15 cellular contexts compared by ENCODE assay signal in genomic region chr1:8022395-8023286, GRCh38. TPM values are rescaled to one million over a fixed set of nuclear protein-coding genes. Genes with fewer than 3 reads are reported as not detected.
A peak's percentile ranks its signal among the peaks of the same experiment; 100 is the strongest.
DNase-seq lines count a peak whose midpoint lies in the region; ATAC-seq and TF ChIP-seq lines count a peak whose summit lies in the region.
"Had no signal": no experiment of that assay in that cellular context is flagged by ENCODE, and none has a peak within 500 bp of the region (broad histone marks: within the 10 kb centered on the region; RNA-seq: fewer than 3 reads in every experiment).

No MANE protein-coding gene starts in this region.

- TF ChIP-seq CTCF in RWPE2 (IDR thresholded peaks at IDR 0.05; ENCODE audit: poor library complexity, severe bottlenecking) (no peak), esophagus muscularis mucosa (IDR thresholded peaks at IDR 0.05) (no peak)

- no peak overlapping the region for H2BK5ac ChIP-seq in neuronal stem cell (ENCODE audit: low read length)

- WGBS in esophagus muscularis mucosa, result 80% methylated on average over 3 of the region's 3 CpGs
- no CpG with 5 or more reads among the region's 3 CpGs for WGBS in neuronal stem cell (ENCODE audit: extremely low coverage in 2 of 2, insufficient read length in 2 of 2, insufficient replicate concordance in 1 of 2), 2 donors

- peak overlapping the region; percentile 19 for H3K4me2 ChIP-seq in neuronal stem cell (ENCODE audit: insufficient read depth, low read length, poor library complexity, severe bottlenecking)

- H2AK5ac ChIP-seq in neuronal stem cell (ENCODE audit: low read depth, low read length), result no peak overlapping the region

- H2BK120ac ChIP-seq in neuronal stem cell (ENCODE audit: low read depth, low read length), result no peak overlapping the region

- peaks cover 87% of the 10 kb centered on the region for H3K79me2 ChIP-seq in ACC112 (ENCODE audit: control insufficient read depth, insufficient read depth, low read length, unreplicated experiment)

- no peak overlapping the region for H3K4ac ChIP-seq in neuronal stem cell (ENCODE audit: low read length)

- H3K36me3 ChIP-seq in ACC112 (ENCODE audit: insufficient read depth, low read length) (peaks cover 12% of the 10 kb centered on the region), RWPE2 (ENCODE audit: low read depth) (peaks cover 79% of the 10 kb centered on the region), esophagus muscularis mucosa (no peaks in the 10 kb centered on the region), neuronal stem cell (replicated peaks in 1 of 2; ENCODE audit: control insufficient read depth in 2 of 2, insufficient read depth in 2 of 2, low read length in 2 of 2) (no peaks in the 10 kb centered on the region)
- H3K36me3 ChIP-seq: HAP-1 had no signal

- peak overlapping the region; percentile 82 for H3K4me3 ChIP-seq in ACC112 (ENCODE audit: low read depth, low read length)
- H3K4me3 ChIP-seq in RWPE2 (ENCODE audit: severe bottlenecking), result peak overlapping the region; percentile 91
- H3K4me3 ChIP-seq in esophagus muscularis mucosa, result peak overlapping the region; percentile 89 to 97 (median 92)
- no peak overlapping the region for H3K4me3 ChIP-seq in neuronal stem cell (ENCODE audit: low read length in 2 of 2)
- H3K4me3 ChIP-seq: HAP-1 had no signal

- no peak for TF ChIP-seq POLR2A in esophagus muscularis mucosa (IDR thresholded peaks at IDR 0.05; ENCODE audit: low read depth)

- H3K9me3 ChIP-seq in RWPE2 (ENCODE audit: severe bottlenecking) (no peaks in the 10 kb centered on the region), esophagus muscularis mucosa (no peaks in the 10 kb centered on the region), neuronal stem cell (replicated peaks in 1 of 2; ENCODE audit: control insufficient read depth in 2 of 2, insufficient read depth in 1 of 2, low read depth in 1 of 2, low read length in 2 of 2) (no peaks in the 10 kb centered on the region)
- H3K9me3 ChIP-seq: HAP-1 had no signal

- no peak overlapping the region for H4K8ac ChIP-seq in neuronal stem cell (ENCODE audit: low read depth, low read length)

- H2BK12ac ChIP-seq in neuronal stem cell (ENCODE audit: low read length), result no peak overlapping the region

- no peak overlapping the region for H3K14ac ChIP-seq in neuronal stem cell (ENCODE audit: low read length)

- H3K18ac ChIP-seq in neuronal stem cell (ENCODE audit: low read length), result no peak overlapping the region

- no peaks in the 10 kb centered on the region for H3K27me3 ChIP-seq in ACC112 (ENCODE audit: insufficient read depth, low read length)
- H3K27me3 ChIP-seq in RWPE2 (ENCODE audit: insufficient read depth, poor library complexity, severe bottlenecking), result no peaks in the 10 kb centered on the region
- H3K27me3 ChIP-seq in esophagus muscularis mucosa, result no peaks in the 10 kb centered on the region
- H3K27me3 ChIP-seq in neuronal stem cell (ENCODE audit: control insufficient read depth in 3 of 3, insufficient read depth in 3 of 3, low read depth in 1 of 3, low read length in 3 of 3), result peaks cover 0 to 3% (median 0%) of the 10 kb centered on the region in 3 experiments

- H3K9ac ChIP-seq in neuronal stem cell (ENCODE audit: low read depth, low read length, poor library complexity), result no peak overlapping the region

- DNase-seq in RWPE2 (ENCODE audit: low spot score), result no peak
- DNase-seq in esophagus muscularis mucosa (ENCODE audit: extremely low spot score), result no peak
- no peak for DNase-seq in neuronal stem cell (ENCODE audit: low spot score)
- no peak for DNase-seq in kidney glomerular epithelial cell (lab: John Stamatoyannopoulos, UW)
- DNase-seq in DMS79 (lab: John Stamatoyannopoulos, UW), result no peak
- no peak for DNase-seq in HuH-7.5 (ENCODE audit: low spot score)
- DNase-seq: activated gamma-delta T cell treated with Interleukin-2 at 50 U/mL for 16 hours; effector CD8-positive, alpha-beta T cell; GF-D8; NCI-H1436; OCI-M1; stimulated activated CD8-positive, alpha-beta memory T cell treated with anti-CD3 and anti-CD28 coated beads, Interleukin-4, amount 100 ng/mL, for 48 hours had no signal

- peak overlapping the region; percentile 66 for H3K27ac ChIP-seq in ACC112 (ENCODE audit: low read depth, low read length)
- peak overlapping the region; percentile 99 for H3K27ac ChIP-seq in RWPE2 (ENCODE audit: poor library complexity, severe bottlenecking)
- peak overlapping the region; percentile 90 to 98 (median 95) for H3K27ac ChIP-seq in esophagus muscularis mucosa (replicated peaks in 1 of 4)
- no peak overlapping the region for H3K27ac ChIP-seq in neuronal stem cell (replicated peaks; ENCODE audit: low read length)

- H2BK15ac ChIP-seq in neuronal stem cell (ENCODE audit: low read length), result no peak overlapping the region

- H3K79me1 ChIP-seq in neuronal stem cell (ENCODE audit: low read depth, low read length), result no peaks in the 10 kb centered on the region

- peaks cover 67% of the 10 kb centered on the region for H3K4me1 ChIP-seq in ACC112 (ENCODE audit: control insufficient read depth, insufficient read depth, low read length, unreplicated experiment)
- H3K4me1 ChIP-seq in RWPE2 (ENCODE audit: insufficient read depth, poor library complexity, severe bottlenecking), result peaks cover 47% of the 10 kb centered on the region
- peaks cover 40 to 73% (median 69%) of the 10 kb centered on the region in 4 donors for H3K4me1 ChIP-seq in esophagus muscularis mucosa
- H3K4me1 ChIP-seq in neuronal stem cell (ENCODE audit: control insufficient read depth in 2 of 2, insufficient read depth in 1 of 2, low read depth in 1 of 2, low read length in 2 of 2), result peaks cover 18 to 34% of the 10 kb centered on the region in 2 donors

- ATAC-seq in RWPE2 (ENCODE audit: low read depth) (no peak), HG03354 (IDR thresholded peaks at IDR 0.05; ENCODE audit: poor library complexity, severe bottlenecking, unreplicated experiment) (no peak)

- H2AFZ ChIP-seq in ACC112 (ENCODE audit: low read length, unreplicated experiment) (no peak overlapping the region), neuronal stem cell (ENCODE audit: low read length) (no peak overlapping the region)

- no peak for TF ChIP-seq EP300 in esophagus muscularis mucosa (IDR thresholded peaks at IDR 0.05)

- H3K23ac ChIP-seq in neuronal stem cell (ENCODE audit: low read depth, low read length, poor library complexity), result no peak overlapping the region

- no peak overlapping the region for H4K91ac ChIP-seq in neuronal stem cell (ENCODE audit: low read depth, low read length, poor library complexity)

- intact Hi-C loops in esophagus muscularis mucosa (cut with DNase I), result no loop called here

RNA-seq across cellular contexts. Expression of gene ERRFI1, which starts 3.5 kb away (rescaled TPM):
- total RNA-seq in esophagus muscularis mucosa, result 100 to 1,000 TPM; 308 to 587 (median 435) TPM
- polyA plus RNA-seq in neuronal stem cell (2013, experiment 1 of 2), result 33.5 TPM
- polyA plus RNA-seq in neuronal stem cell (2013, experiment 2 of 2), result 32.9 TPM

Comparison
In these comparisons a context has a peak if more than half of its experiments do, and no peak if none do; other contexts are left out.
1. H3K4me3 ChIP-seq: peak in ACC112 (single experiment), RWPE2 (single experiment) and esophagus muscularis mucosa (4 of 4); none in neuronal stem cell (0 of 2).